ENCODE assay signal across 1 cellular context in genomic region chr11:116535954-116536353, GRCh38.
TF ChIP-seq lines count a peak whose summit lies in the region.

No MANE protein-coding gene starts in this region.

TF ChIP-seq in GM23338, 12 proteins besides CTCF, POLR2A, EP300 and RAD21 (continued from another document):
- TF ChIP-seq ZNF462 (CRISPR knock-in tag; IDR thresholded peaks at IDR 0.05) (no peak), STAT1 (IDR thresholded peaks at IDR 0.05; ENCODE audit: unreplicated experiment) (no peak), ETS1 (IDR thresholded peaks at IDR 0.05) (no peak), CREB1 (CRISPR knock-in tag; IDR thresholded peaks at IDR 0.05; ENCODE audit: low read depth) (no peak), ZNF331 (CRISPR knock-in tag; IDR thresholded peaks at IDR 0.05; ENCODE audit: low read depth) (no peak), POLR2AphosphoS5 (IDR thresholded peaks at IDR 0.05; ENCODE audit: low read depth) (no peak), EZH2 (IDR thresholded peaks at IDR 0.05; ENCODE audit: low read depth, unreplicated experiment) (no peak), ZNF114 (CRISPR knock-in tag; IDR thresholded peaks at IDR 0.05) (no peak), REST (IDR thresholded peaks at IDR 0.05; ENCODE audit: unreplicated experiment) (no peak), JUNB (IDR thresholded peaks at IDR 0.05; ENCODE audit: unreplicated experiment) (no peak)
